Comparison of ENCODE assay signal across 7 cellular contexts in the genomic region with DNA sequence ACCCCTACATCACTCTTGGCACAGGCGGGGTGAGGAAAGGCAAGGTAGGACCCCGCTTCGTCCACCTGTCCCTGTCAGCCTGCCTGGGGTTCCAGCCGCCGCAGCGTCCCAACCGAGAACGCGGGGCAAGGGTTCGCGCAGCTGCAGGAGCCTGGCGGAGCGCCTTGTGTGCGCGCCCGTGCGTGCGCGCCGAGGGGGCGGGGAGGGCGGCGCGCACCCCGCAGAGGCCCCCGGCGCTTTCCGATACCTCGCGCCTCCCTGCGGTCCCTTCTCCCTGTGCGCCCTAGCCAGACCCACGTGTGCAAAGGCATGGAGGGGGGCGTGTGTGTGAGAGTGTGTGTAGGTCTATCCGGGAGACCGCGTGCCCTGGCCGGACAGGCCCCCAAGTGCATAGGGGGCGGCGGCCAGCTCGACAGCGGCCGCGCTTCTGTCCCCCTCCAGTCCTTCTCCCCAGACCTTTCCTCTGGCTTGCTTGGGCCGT.
DNase-seq lines count a peak whose midpoint lies in the region; ATAC-seq and TF ChIP-seq lines count a peak whose summit lies in the region.

No MANE protein-coding gene starts in this region.

- no peak overlapping the region for H3K56ac ChIP-seq in IMR-90 (ENCODE audit: extremely low read depth, insufficient read depth, low read length)

- H3K9me3 Mint-ChIP-seq in stimulated activated naive CD8-positive, alpha-beta T cell treated with anti-CD3 and anti-CD28 coated beads, Interleukin-15, Interleukin-2, amounts not matched to agents 100 ng/mL and 50 ng/mL, for 24 hours, result no peaks in the 10 kb centered on the region

- H3K9me3 ChIP-seq in IMR-90 (ENCODE audit: control insufficient read depth, insufficient read depth, low read length), result no peaks in the 10 kb centered on the region
- H3K9me3 ChIP-seq in ascending aorta, result no peaks in the 10 kb centered on the region
- H3K9me3 ChIP-seq in iPS-18c (ENCODE audit: control insufficient read depth, insufficient read depth, low read length), result no peaks in the 10 kb centered on the region

- no peak for TF ChIP-seq RAD21 in IMR-90 (IDR thresholded peaks at IDR 0.05; ENCODE audit: low read length)

- in situ Hi-C loops in IMR-90 (cut with MboI; ENCODE audit: low sequenced_read_pairs), result no loop called here

- peak overlapping the region; percentile 62 for H2AK9ac ChIP-seq in IMR-90 (replicated peaks; ENCODE audit: low read depth, low read length, poor library complexity)

- H3K4me2 ChIP-seq in IMR-90 (ENCODE audit: low read depth, low read length), result peak overlapping the region; percentile 93

- no peak overlapping the region for H3K27ac Mint-ChIP-seq in stimulated activated naive CD8-positive, alpha-beta T cell treated with anti-CD3 and anti-CD28 coated beads, Interleukin-15, Interleukin-2, amounts not matched to agents 100 ng/mL and 50 ng/mL, for 24 hours

- H3K27ac ChIP-seq in IMR-90 (ENCODE audit: insufficient read depth, low read length) (no peak overlapping the region), ascending aorta (no peak overlapping the region)

- dilution Hi-C loops in IMR-90 (cut with HindIII; ENCODE audit: low sequenced_read_pairs, unreplicated experiment), result no loop called here

- H3K9me1 ChIP-seq in IMR-90 (ENCODE audit: insufficient read depth, low read length), result 0 out of 2 replicates have a peak, but pooled peaks cover 5% of the 10 kb centered on the region

- H3K23ac ChIP-seq in IMR-90 (ENCODE audit: low read depth, low read length), result peak overlapping the region; percentile 66

- H3K9ac ChIP-seq in IMR-90 (ENCODE audit: low read depth, low read length), result 0 out of 2 replicates have a peak overlapping the region, but pooled peaks have one; percentile 22

- H4K20me1 ChIP-seq in IMR-90 (ENCODE audit: insufficient read depth, low read length), result peaks cover 37% of the 10 kb centered on the region

- no peak overlapping the region for H3K4ac ChIP-seq in IMR-90 (ENCODE audit: low read depth, low read length)

- peaks cover 6% of the 10 kb centered on the region for H3K27me3 ChIP-seq in IMR-90 (ENCODE audit: control insufficient read depth, insufficient read depth, low read length)
- H3K27me3 ChIP-seq in ascending aorta, result no peaks in the 10 kb centered on the region

- POLR2A ChIA-PET in IMR-90 (lab: Charles Lee; ENCODE audit: unreplicated experiment), result no interaction called here

- H3K14ac ChIP-seq in IMR-90 (replicated peaks; ENCODE audit: low read depth, low read length), result no peak overlapping the region

- no peak overlapping the region for H4K8ac ChIP-seq in IMR-90 (ENCODE audit: low read depth in 2 of 2, low read length in 2 of 2)

- H4K5ac ChIP-seq in IMR-90 (ENCODE audit: low read depth, low read length), result no peak overlapping the region

- no peaks in the 10 kb centered on the region; a peak in 1 of 4 replicates for H3K79me1 ChIP-seq in IMR-90 (ENCODE audit: low read depth in 1 of 2, low read length in 2 of 2)

- peak overlapping the region; percentile 67 for H3K4me3 Mint-ChIP-seq in stimulated activated naive CD8-positive, alpha-beta T cell treated with anti-CD3 and anti-CD28 coated beads, Interleukin-15, Interleukin-2, amounts not matched to agents 100 ng/mL and 50 ng/mL, for 24 hours

- peaks cover 4% of the 10 kb centered on the region for H3K4me1 Mint-ChIP-seq in stimulated activated naive CD8-positive, alpha-beta T cell treated with anti-CD3 and anti-CD28 coated beads, Interleukin-15, Interleukin-2, amounts not matched to agents 100 ng/mL and 50 ng/mL, for 24 hours (ENCODE audit: low read depth)

- no peak overlapping the region for H3K18ac ChIP-seq in IMR-90 (ENCODE audit: low read depth, low read length)

- ATAC-seq in IMR-90 (ENCODE audit: low read depth) (peak; percentile 53), HG03196 (IDR thresholded peaks at IDR 0.05; ENCODE audit: unreplicated experiment) (no peak), GM21737 (IDR thresholded peaks at IDR 0.05; ENCODE audit: unreplicated experiment) (no peak), HG03342 (IDR thresholded peaks at IDR 0.05; ENCODE audit: unreplicated experiment) (no peak)

- DNase-seq in IMR-90 (peak; percentile 59), ascending aorta (ENCODE audit: low spot score in 2 of 2) (no peak)

- H3K4me1 ChIP-seq in IMR-90 (ENCODE audit: control insufficient read depth, insufficient read depth, low read length) (peaks cover 3% of the 10 kb centered on the region; the same call in 1 of the 2 replicates), ascending aorta (peaks cover 6 to 21% of the 10 kb centered on the region in 2 donors)

- BruUV-seq in IMR-90 (replicated peaks; lab: Mats Ljungman, UMichigan), result no TSS peak

- WGBS in IMR-90 (ENCODE audit: extremely low coverage in 2 of 2, insufficient read length in 1 of 2), 2 experiments, result 1% methylated on average over 21 of the region's 45 CpGs; no CpG with 5 or more reads in 1 of the 2 experiments

- peaks cover 53% of the 10 kb centered on the region for H3K27me3 Mint-ChIP-seq in stimulated activated naive CD8-positive, alpha-beta T cell treated with anti-CD3 and anti-CD28 coated beads, Interleukin-15, Interleukin-2, amounts not matched to agents 100 ng/mL and 50 ng/mL, for 24 hours

- no peak for TF ChIP-seq POLR2A in IMR-90 (IDR thresholded peaks at IDR 0.05; ENCODE audit: low read depth, low read length)

- H3K36me3 ChIP-seq in IMR-90 (ENCODE audit: control insufficient read depth, insufficient read depth, low read length) (no peaks in the 10 kb centered on the region), ascending aorta (no peaks in the 10 kb centered on the region)

- no peak overlapping the region for H4K91ac ChIP-seq in IMR-90 (ENCODE audit: insufficient read depth, low read depth, low read length)

- CTCF ChIA-PET in IMR-90 (lab: Yijun Ruan, JAX), result interaction anchor here (0.6 to 1.5 kb wide), 3 partner anchors 76 to 803 kb away, joined by 3 to 5 read pairs (median 3); no protein-coding TSS in a partner anchor

- H2BK120ac ChIP-seq in IMR-90 (ENCODE audit: low read depth, low read length), result no peak overlapping the region

- H3K4me3 ChIP-seq in IMR-90 (ENCODE audit: insufficient read depth, low read depth, low read length) (peak overlapping the region; percentile 51), ascending aorta (peak overlapping the region; percentile 52 to 77), iPS-18c (ENCODE audit: insufficient read depth, low read depth, low read length) (peak overlapping the region; percentile 69)

- TF ChIP-seq CTCF in IMR-90 (conservative IDR thresholded peaks at IDR 0.05; ENCODE audit: low read depth, low read length) (0 out of 2 replicates have a peak, but pooled peaks have one; percentile 14), ascending aorta (IDR thresholded peaks at IDR 0.05) (no peak)

- H2BK15ac ChIP-seq in IMR-90 (ENCODE audit: low read depth, low read length), result no peak overlapping the region

- no peak overlapping the region for H2BK5ac ChIP-seq in IMR-90 (ENCODE audit: low read depth, low read length, poor library complexity, severe bottlenecking)

- H2AK5ac ChIP-seq in IMR-90 (ENCODE audit: low read depth, low read length), result no peak overlapping the region

- H3K36me3 Mint-ChIP-seq in stimulated activated naive CD8-positive, alpha-beta T cell treated with anti-CD3 and anti-CD28 coated beads, Interleukin-15, Interleukin-2, amounts not matched to agents 100 ng/mL and 50 ng/mL, for 24 hours (ENCODE audit: low read depth), result no peaks in the 10 kb centered on the region

- no peak overlapping the region for H2BK20ac ChIP-seq in IMR-90 (ENCODE audit: low read depth, low read length)

- peak overlapping the region; percentile 68 for H2AFZ ChIP-seq in IMR-90 (replicated peaks; ENCODE audit: low read length, poor library complexity)

- intact Hi-C loops in IMR-90 (cut with micrococcal nuclease), result loop anchor here (1.0 to 5.0 kb wide), 4 partner anchors 29 to 126 kb away; no protein-coding TSS in a partner anchor
- intact Hi-C loops in ascending aorta (cut with DNase I), result no loop called here

TF ChIP-seq in IMR-90, 13 proteins besides CTCF, POLR2A, EP300 and RAD21:
- no peak for TF ChIP-seq CHD1 (IDR thresholded peaks at IDR 0.05; ENCODE audit: low read depth, low read length)
- TF ChIP-seq MXI1 (IDR thresholded peaks at IDR 0.05; ENCODE audit: borderline replicate concordance, low read depth, low read length), result peak; percentile 95
- TF ChIP-seq, protein P1, sequence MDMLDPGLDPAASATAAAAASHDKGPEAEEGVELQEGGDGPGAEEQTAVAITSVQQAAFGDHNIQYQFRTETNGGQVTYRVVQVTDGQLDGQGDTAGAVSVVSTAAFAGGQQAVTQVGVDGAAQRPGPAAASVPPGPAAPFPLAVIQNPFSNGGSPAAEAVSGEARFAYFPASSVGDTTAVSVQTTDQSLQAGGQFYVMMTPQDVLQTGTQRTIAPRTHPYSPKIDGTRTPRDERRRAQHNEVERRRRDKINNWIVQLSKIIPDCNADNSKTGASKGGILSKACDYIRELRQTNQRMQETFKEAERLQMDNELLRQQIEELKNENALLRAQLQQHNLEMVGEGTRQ (IDR thresholded peaks at IDR 0.05; ENCODE audit: low read depth, low read length), result peak; percentile 40; the same call in 1 of the 2 replicates
TF ChIP-seq in IMR-90: peak in this region for 2.
